In the genomic region with DNA sequence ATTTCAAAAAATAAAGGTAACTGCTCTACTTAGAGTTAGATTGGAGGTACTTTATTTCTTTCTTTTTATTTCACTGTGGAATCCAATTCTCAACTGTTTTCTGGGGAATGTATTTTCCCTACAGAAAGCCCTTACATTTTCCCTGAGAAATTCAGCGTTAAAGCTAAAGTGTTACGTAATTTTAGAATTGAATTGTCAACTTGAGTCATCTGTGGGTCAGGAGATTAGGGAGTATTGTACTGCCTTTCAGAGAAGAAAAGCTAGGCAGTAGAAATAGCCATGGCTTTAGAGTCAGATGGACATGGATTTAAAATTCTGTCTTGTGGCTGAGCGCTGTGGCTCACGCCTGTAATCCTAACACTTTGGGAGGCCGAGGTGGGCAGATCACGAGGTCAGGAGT, we compare ENCODE assay signal across 26 cellular contexts.
DNase-seq lines count a peak whose midpoint lies in the region; ATAC-seq and TF ChIP-seq lines count a peak whose summit lies in the region.
"Had no signal": no experiment of that assay in that cellular context is flagged by ENCODE, and none has a peak within 500 bp of the region (broad histone marks: within the 10 kb centered on the region; RNA-seq: fewer than 3 reads in every experiment).

No MANE protein-coding gene starts in this region.

- no peak overlapping the region for H3K56ac ChIP-seq in IMR-90 (ENCODE audit: extremely low read depth, insufficient read depth, low read length)

- H3K14ac ChIP-seq in IMR-90 (replicated peaks; ENCODE audit: low read depth, low read length): no peak overlapping the region

- H3K36me3 ChIP-seq in ACC112 (ENCODE audit: insufficient read depth, low read length) (no peaks in the 10 kb centered on the region), IMR-90 (ENCODE audit: control insufficient read depth, insufficient read depth, low read length) (no peaks in the 10 kb centered on the region)
- H3K36me3 ChIP-seq: ascending aorta, Peyer's patch had no signal

- no peak for TF ChIP-seq RAD21 in IMR-90 (IDR thresholded peaks at IDR 0.05; ENCODE audit: low read length)

- TF ChIP-seq CTCF in IMR-90 (conservative IDR thresholded peaks at IDR 0.05; ENCODE audit: low read depth, low read length): no peak
- TF ChIP-seq CTCF in fibroblast of pulmonary artery (IDR thresholded peaks at IDR 0.05; ENCODE audit: low read length, missing control alignments): no peak

- in situ Hi-C loops in IMR-90 (cut with MboI; ENCODE audit: low sequenced_read_pairs): loop anchor here (25.0 kb wide), 2 partner anchors 777 to 1727 kb away; no protein-coding TSS in a partner anchor

- no peak overlapping the region for H4K8ac ChIP-seq in IMR-90 (ENCODE audit: low read depth in 2 of 2, low read length in 2 of 2)

- H3K4me2 ChIP-seq in IMR-90 (ENCODE audit: low read depth, low read length): no peak overlapping the region
- H3K4me2 ChIP-seq: KMS-11 had no signal

- BruUV-seq in IMR-90 (replicated peaks; lab: Mats Ljungman, UMichigan): no TSS peak

- dilution Hi-C loops in IMR-90 (cut with HindIII; ENCODE audit: low sequenced_read_pairs, unreplicated experiment): no loop called here

- H3K79me2 ChIP-seq in ACC112 (ENCODE audit: control insufficient read depth, insufficient read depth, low read length, unreplicated experiment): no peaks in the 10 kb centered on the region
- H3K79me2 ChIP-seq: parathyroid adenoma had no signal

- H2AFZ ChIP-seq in ACC112 (ENCODE audit: low read length, unreplicated experiment) (no peak overlapping the region), IMR-90 (replicated peaks; ENCODE audit: low read length, poor library complexity) (no peak overlapping the region)
- H2AFZ ChIP-seq: parathyroid adenoma had no signal

- ATAC-seq in IMR-90 (ENCODE audit: low read depth): peak; percentile 24; the same call in 1 of the 2 replicates
- no peak for ATAC-seq in GM21717 (IDR thresholded peaks at IDR 0.05; ENCODE audit: unreplicated experiment)

- CTCF ChIA-PET in IMR-90 (lab: Yijun Ruan, JAX): no interaction called here

- H3K18ac ChIP-seq in IMR-90 (ENCODE audit: low read depth, low read length): no peak overlapping the region

- no peak overlapping the region for H2BK120ac ChIP-seq in IMR-90 (ENCODE audit: low read depth, low read length)

- no peak overlapping the region for H2BK20ac ChIP-seq in IMR-90 (ENCODE audit: low read depth, low read length)

- no peak overlapping the region for H3K4ac ChIP-seq in IMR-90 (ENCODE audit: low read depth, low read length)

- intact Hi-C loops in IMR-90 (cut with micrococcal nuclease) (no loop called here), cardiac septum (cut with DNase I) (no loop called here)

- no peak overlapping the region for H2AK9ac ChIP-seq in IMR-90 (replicated peaks; ENCODE audit: low read depth, low read length, poor library complexity)

- H4K91ac ChIP-seq in IMR-90 (ENCODE audit: insufficient read depth, low read depth, low read length): no peak overlapping the region

- no peaks in the 10 kb centered on the region for H3K27me3 ChIP-seq in ACC112 (ENCODE audit: insufficient read depth, low read length)
- no peaks in the 10 kb centered on the region for H3K27me3 ChIP-seq in IMR-90 (ENCODE audit: control insufficient read depth, insufficient read depth, low read length)
- H3K27me3 ChIP-seq: ascending aorta, dorsolateral prefrontal cortex, Peyer's patch, testis had no signal

- H2AK5ac ChIP-seq in IMR-90 (ENCODE audit: low read depth, low read length): no peak overlapping the region

- TF ChIP-seq POLR2A in IMR-90 (IDR thresholded peaks at IDR 0.05; ENCODE audit: low read depth, low read length): no peak

- POLR2A ChIA-PET in IMR-90 (lab: Charles Lee; ENCODE audit: unreplicated experiment): no interaction called here

- H3K4me1 ChIP-seq in ACC112 (ENCODE audit: control insufficient read depth, insufficient read depth, low read length, unreplicated experiment): peaks cover 30% of the 10 kb centered on the region
- H3K4me1 ChIP-seq in IMR-90 (ENCODE audit: control insufficient read depth, insufficient read depth, low read length): no peaks in the 10 kb centered on the region
- H3K4me1 ChIP-seq: ascending aorta, parathyroid adenoma, Peyer's patch, testis had no signal

- DNase-seq in IMR-90 (peak; percentile 60), amniotic epithelial cell (ENCODE audit: low read depth) (peak; percentile 68), fibroblast of pulmonary artery (ENCODE audit: low read depth) (peak; percentile 71), SKM-1 treated with dmso at 0.1 percent for 144 hours (lab: John Stamatoyannopoulos, UW; ENCODE audit: unreplicated experiment) (no peak), cardiac septum (ENCODE audit: low spot score) (no peak)
- DNase-seq in central memory CD4-positive, alpha-beta T cell: no peak
- DNase-seq: activated B cell treated with CpG ODN at 0.5 μM for 24 hours; activated CD4-positive, alpha-beta T cell treated with anti-CD3 and anti-CD28 coated beads, Interleukin-2, amount 10 ng/mL, durations not matched to agents 7 days and 5 days; activated effector memory CD4-positive, alpha-beta T cell treated with Interleukin-2 at 50 U/mL for 16 hours; activated T-cell treated with anti-CD3 and anti-CD28 coated beads, Interleukin-2, amount 50 U/mL, for 1 hour; Calu3; dorsolateral prefrontal cortex; immature natural killer cell; NCI-H1436; NCI-H2081 treated with DMSO at 0.1 percent for 48 hours; NCI-H345; NCI-H69; Peyer's patch; retina; stimulated activated CD4-positive, alpha-beta T cell treated with anti-CD3 and anti-CD28 coated beads, Interleukin-1b, Interleukin-23, amount 100 ng/mL, for 48 hours; testis had no signal

- H3K79me1 ChIP-seq in IMR-90 (ENCODE audit: low read depth in 1 of 2, low read length in 2 of 2): no peaks in the 10 kb centered on the region

- no peak overlapping the region for H2BK15ac ChIP-seq in IMR-90 (ENCODE audit: low read depth, low read length)

- H3K9me3 ChIP-seq in IMR-90 (ENCODE audit: control insufficient read depth, insufficient read depth, low read length): no peaks in the 10 kb centered on the region
- H3K9me3 ChIP-seq: ascending aorta, Peyer's patch, testis had no signal

- H4K5ac ChIP-seq in IMR-90 (ENCODE audit: low read depth, low read length): no peak overlapping the region

- no peaks in the 10 kb centered on the region for H4K20me1 ChIP-seq in IMR-90 (ENCODE audit: insufficient read depth, low read length)

- no peak overlapping the region for H2BK5ac ChIP-seq in IMR-90 (ENCODE audit: low read depth, low read length, poor library complexity, severe bottlenecking)

- H3K27ac ChIP-seq in ACC112 (ENCODE audit: low read depth, low read length) (peak overlapping the region; percentile 0; the same call in 1 of the 2 replicates), IMR-90 (ENCODE audit: insufficient read depth, low read length) (no peak overlapping the region)
- H3K27ac ChIP-seq: ascending aorta, dorsolateral prefrontal cortex, KMS-11, parathyroid adenoma, Peyer's patch, testis had no signal

- no peak overlapping the region for H3K9ac ChIP-seq in IMR-90 (ENCODE audit: low read depth, low read length)
- H3K9ac ChIP-seq: KMS-11, parathyroid adenoma had no signal

- H3K23ac ChIP-seq in IMR-90 (ENCODE audit: low read depth, low read length): no peak overlapping the region

- H3K9me1 ChIP-seq in IMR-90 (ENCODE audit: insufficient read depth, low read length): no peaks in the 10 kb centered on the region

- 90% methylated on average over 2 of the region's 6 CpGs; no CpG with 5 or more reads in 1 of the 2 experiments for WGBS in IMR-90 (ENCODE audit: extremely low coverage in 2 of 2, insufficient read length in 1 of 2), 2 experiments

- H3K4me3 ChIP-seq in ACC112 (ENCODE audit: low read depth, low read length) (no peak overlapping the region), IMR-90 (ENCODE audit: insufficient read depth, low read depth, low read length) (no peak overlapping the region), fibroblast of pulmonary artery (replicated peaks; ENCODE audit: low read depth, low read length) (no peak overlapping the region)
- H3K4me3 ChIP-seq: ascending aorta, dorsolateral prefrontal cortex, Peyer's patch, testis had no signal

TF ChIP-seq in IMR-90, 13 proteins besides CTCF, POLR2A, EP300 and RAD21:
- TF ChIP-seq CEBPB (IDR thresholded peaks at IDR 0.05; ENCODE audit: low read depth, low read length) (peak; percentile 84), MAFK (IDR thresholded peaks at IDR 0.05; ENCODE audit: low read depth, low read length) (no peak)

Comparison
In these comparisons a context has a peak if more than half of its experiments do, and no peak if none do; other contexts are left out.
1. DNase-seq: peak in IMR-90 (single experiment), amniotic epithelial cell (single experiment) and fibroblast of pulmonary artery (single experiment); none in SKM-1 treated with dmso at 0.1 percent for 144 hours (single experiment), central memory CD4-positive, alpha-beta T cell (single experiment) and cardiac septum (single experiment).